Comparison of ENCODE assay signal across 1 cellular context in the genomic region with DNA sequence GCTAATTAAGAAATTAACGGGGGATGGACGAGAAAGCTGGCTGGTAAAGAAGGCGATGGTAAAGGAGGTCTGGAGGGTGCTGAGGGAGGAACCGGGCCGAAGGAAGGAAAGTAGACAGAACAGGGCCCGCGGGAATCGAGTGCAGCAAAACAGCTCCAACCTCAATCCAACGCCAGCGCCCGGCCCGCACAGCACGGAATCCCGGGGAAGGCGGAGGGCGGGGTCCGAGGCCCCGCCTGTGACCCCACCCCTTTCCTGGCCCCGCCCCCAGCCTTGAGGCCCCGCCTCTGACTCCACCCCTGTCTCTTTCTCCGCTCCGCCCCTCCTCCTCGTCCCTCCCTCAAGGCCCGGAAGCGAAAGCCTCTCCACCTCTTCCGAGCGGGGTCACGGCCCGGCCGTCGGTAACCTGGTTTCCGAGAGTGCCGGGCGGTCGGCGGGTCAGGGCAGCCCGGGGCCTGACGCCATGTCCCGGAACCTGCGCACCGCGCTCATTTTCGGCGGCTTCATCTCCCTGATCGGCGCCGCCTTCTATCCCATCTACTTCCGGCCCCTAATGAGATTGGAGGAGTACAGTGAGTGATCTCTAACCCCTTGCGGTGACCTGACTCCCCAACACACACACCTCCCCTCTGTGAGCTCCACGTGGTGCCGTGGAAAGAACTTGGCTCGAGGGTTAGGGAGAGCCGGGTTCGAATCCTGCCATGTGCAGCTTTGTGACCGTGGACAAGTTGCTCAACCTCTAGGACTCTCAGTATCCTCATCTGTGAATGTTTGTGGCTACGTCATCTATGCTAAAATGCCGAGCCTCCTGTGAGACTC.
TF ChIP-seq lines count a peak whose summit lies in the region.

A gene (plus strand): TSS at position 370 of the 819 bp plus-strand sequence. CDS start 94 bp downstream, at position 464.

TF ChIP-seq in GM12878, 131 proteins besides CTCF, POLR2A, EP300 and RAD21 (continued from another document and continues in another):
- TF ChIP-seq, protein P1, sequence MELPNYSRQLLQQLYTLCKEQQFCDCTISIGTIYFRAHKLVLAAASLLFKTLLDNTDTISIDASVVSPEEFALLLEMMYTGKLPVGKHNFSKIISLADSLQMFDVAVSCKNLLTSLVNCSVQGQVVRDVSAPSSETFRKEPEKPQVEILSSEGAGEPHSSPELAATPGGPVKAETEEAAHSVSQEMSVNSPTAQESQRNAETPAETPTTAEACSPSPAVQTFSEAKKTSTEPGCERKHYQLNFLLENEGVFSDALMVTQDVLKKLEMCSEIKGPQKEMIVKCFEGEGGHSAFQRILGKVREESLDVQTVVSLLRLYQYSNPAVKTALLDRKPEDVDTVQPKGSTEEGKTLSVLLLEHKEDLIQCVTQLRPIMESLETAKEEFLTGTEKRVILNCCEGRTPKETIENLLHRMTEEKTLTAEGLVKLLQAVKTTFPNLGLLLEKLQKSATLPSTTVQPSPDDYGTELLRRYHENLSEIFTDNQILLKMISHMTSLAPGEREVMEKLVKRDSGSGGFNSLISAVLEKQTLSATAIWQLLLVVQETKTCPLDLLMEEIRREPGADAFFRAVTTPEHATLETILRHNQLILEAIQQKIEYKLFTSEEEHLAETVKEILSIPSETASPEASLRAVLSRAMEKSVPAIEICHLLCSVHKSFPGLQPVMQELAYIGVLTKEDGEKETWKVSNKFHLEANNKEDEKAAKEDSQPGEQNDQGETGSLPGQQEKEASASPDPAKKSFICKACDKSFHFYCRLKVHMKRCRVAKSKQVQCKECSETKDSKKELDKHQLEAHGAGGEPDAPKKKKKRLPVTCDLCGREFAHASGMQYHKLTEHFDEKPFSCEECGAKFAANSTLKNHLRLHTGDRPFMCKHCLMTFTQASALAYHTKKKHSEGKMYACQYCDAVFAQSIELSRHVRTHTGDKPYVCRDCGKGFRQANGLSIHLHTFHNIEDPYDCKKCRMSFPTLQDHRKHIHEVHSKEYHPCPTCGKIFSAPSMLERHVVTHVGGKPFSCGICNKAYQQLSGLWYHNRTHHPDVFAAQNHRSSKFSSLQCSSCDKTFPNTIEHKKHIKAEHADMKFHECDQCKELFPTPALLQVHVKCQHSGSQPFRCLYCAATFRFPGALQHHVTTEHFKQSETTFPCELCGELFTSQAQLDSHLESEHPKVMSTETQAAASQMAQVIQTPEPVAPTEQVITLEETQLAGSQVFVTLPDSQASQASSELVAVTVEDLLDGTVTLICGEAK (IDR thresholded peaks at IDR 0.05; ENCODE audit: borderline replicate concordance) = peak; percentile 93
- peak; percentile 52 for TF ChIP-seq SIX5 (IDR thresholded peaks at IDR 0.05; ENCODE audit: low read depth, low read length, severe bottlenecking)
- peak; percentile 50 for TF ChIP-seq RELA (IDR thresholded peaks at IDR 0.05; ENCODE audit: borderline replicate concordance, partially characterized antibody)
- 0 out of 2 replicates have a peak, but pooled peaks have one; percentile 19 for TF ChIP-seq SREBF2 (IDR thresholded peaks at IDR 0.05; ENCODE audit: low read length)
- no peak for TF ChIP-seq SRF (IDR thresholded peaks at IDR 0.05; ENCODE audit: low read depth in 2 of 2, low read length in 2 of 2)
- TF ChIP-seq NR2C1 (IDR thresholded peaks at IDR 0.05) = peak; percentile 98
- no peak for TF ChIP-seq MTA3 (IDR thresholded peaks at IDR 0.05; ENCODE audit: borderline replicate concordance, low read length)
- TF ChIP-seq NFXL1 (IDR thresholded peaks at IDR 0.05; ENCODE audit: borderline replicate concordance) = no peak
- TF ChIP-seq TCF12 (IDR thresholded peaks at IDR 0.05; ENCODE audit: low read depth, low read length) = no peak
- TF ChIP-seq, protein P2, sequence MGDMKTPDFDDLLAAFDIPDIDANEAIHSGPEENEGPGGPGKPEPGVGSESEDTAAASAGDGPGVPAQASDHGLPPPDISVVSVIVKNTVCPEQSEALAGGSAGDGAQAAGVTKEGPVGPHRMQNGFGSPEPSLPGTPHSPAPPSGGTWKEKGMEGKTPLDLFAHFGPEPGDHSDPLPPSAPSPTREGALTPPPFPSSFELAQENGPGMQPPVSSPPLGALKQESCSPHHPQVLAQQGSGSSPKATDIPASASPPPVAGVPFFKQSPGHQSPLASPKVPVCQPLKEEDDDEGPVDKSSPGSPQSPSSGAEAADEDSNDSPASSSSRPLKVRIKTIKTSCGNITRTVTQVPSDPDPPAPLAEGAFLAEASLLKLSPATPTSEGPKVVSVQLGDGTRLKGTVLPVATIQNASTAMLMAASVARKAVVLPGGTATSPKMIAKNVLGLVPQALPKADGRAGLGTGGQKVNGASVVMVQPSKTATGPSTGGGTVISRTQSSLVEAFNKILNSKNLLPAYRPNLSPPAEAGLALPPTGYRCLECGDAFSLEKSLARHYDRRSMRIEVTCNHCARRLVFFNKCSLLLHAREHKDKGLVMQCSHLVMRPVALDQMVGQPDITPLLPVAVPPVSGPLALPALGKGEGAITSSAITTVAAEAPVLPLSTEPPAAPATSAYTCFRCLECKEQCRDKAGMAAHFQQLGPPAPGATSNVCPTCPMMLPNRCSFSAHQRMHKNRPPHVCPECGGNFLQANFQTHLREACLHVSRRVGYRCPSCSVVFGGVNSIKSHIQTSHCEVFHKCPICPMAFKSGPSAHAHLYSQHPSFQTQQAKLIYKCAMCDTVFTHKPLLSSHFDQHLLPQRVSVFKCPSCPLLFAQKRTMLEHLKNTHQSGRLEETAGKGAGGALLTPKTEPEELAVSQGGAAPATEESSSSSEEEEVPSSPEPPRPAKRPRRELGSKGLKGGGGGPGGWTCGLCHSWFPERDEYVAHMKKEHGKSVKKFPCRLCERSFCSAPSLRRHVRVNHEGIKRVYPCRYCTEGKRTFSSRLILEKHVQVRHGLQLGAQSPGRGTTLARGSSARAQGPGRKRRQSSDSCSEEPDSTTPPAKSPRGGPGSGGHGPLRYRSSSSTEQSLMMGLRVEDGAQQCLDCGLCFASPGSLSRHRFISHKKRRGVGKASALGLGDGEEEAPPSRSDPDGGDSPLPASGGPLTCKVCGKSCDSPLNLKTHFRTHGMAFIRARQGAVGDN (IDR thresholded peaks at IDR 0.05) = peak; percentile 83
- TF ChIP-seq NBN (IDR thresholded peaks at IDR 0.05) = peak; percentile 87
- TF ChIP-seq CEBPB (IDR thresholded peaks at IDR 0.05; ENCODE audit: borderline replicate concordance in 1 of 2, low read depth in 2 of 2, low read length in 2 of 2) = peak in 1 of 2 experiments; percentile 38; a peak in 1 of 4 replicates
- no peak; the same call in 1 of the 2 replicates for TF ChIP-seq SMAD5 (IDR thresholded peaks at IDR 0.05; ENCODE audit: low read depth)
- TF ChIP-seq ZNF217 (IDR thresholded peaks at IDR 0.05) = peak; percentile 69; the same call in 1 of the 2 replicates
- TF ChIP-seq SP1 (IDR thresholded peaks at IDR 0.05; ENCODE audit: low read depth, low read length) = peak; percentile 54
- no peak for TF ChIP-seq ZNF622 (IDR thresholded peaks at IDR 0.05)
- TF ChIP-seq, protein P3, sequence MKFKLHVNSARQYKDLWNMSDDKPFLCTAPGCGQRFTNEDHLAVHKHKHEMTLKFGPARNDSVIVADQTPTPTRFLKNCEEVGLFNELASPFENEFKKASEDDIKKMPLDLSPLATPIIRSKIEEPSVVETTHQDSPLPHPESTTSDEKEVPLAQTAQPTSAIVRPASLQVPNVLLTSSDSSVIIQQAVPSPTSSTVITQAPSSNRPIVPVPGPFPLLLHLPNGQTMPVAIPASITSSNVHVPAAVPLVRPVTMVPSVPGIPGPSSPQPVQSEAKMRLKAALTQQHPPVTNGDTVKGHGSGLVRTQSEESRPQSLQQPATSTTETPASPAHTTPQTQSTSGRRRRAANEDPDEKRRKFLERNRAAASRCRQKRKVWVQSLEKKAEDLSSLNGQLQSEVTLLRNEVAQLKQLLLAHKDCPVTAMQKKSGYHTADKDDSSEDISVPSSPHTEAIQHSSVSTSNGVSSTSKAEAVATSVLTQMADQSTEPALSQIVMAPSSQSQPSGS (IDR thresholded peaks at IDR 0.05; ENCODE audit: low read length) = no peak
- TF ChIP-seq RUNX3 (IDR thresholded peaks at IDR 0.05; ENCODE audit: low read length) = peak; percentile 67
- TF ChIP-seq, protein P4, sequence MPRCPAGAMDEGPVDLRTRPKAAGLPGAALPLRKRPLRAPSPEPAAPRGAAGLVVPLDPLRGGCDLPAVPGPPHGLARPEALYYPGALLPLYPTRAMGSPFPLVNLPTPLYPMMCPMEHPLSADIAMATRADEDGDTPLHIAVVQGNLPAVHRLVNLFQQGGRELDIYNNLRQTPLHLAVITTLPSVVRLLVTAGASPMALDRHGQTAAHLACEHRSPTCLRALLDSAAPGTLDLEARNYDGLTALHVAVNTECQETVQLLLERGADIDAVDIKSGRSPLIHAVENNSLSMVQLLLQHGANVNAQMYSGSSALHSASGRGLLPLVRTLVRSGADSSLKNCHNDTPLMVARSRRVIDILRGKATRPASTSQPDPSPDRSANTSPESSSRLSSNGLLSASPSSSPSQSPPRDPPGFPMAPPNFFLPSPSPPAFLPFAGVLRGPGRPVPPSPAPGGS (IDR thresholded peaks at IDR 0.05; ENCODE audit: borderline replicate concordance, insufficient read depth, low read depth, low read length, poor library complexity, severe bottlenecking) = no peak
- TF ChIP-seq MTA2 (IDR thresholded peaks at IDR 0.05; ENCODE audit: low read depth) = peak; percentile 82
- peak; percentile 39 to 67; a peak in 3 of 4 replicates for TF ChIP-seq BHLHE40 (IDR thresholded peaks at IDR 0.05; ENCODE audit: borderline replicate concordance in 1 of 2, low read depth in 2 of 2, low read length in 1 of 2)
- TF ChIP-seq ZZZ3 (IDR thresholded peaks at IDR 0.05; ENCODE audit: control insufficient read depth, insufficient read length, low read depth) = no peak
- TF ChIP-seq CBX5 (IDR thresholded peaks at IDR 0.05; ENCODE audit: low read depth) = peak; percentile 51; the same call in 1 of the 2 replicates
- TF ChIP-seq EZH2 (IDR thresholded peaks at IDR 0.05; ENCODE audit: borderline replicate concordance, control insufficient read depth, low read depth, low read length) = no peak
- no peak; the same call in 1 of the 2 replicates for TF ChIP-seq TCF7 (IDR thresholded peaks at IDR 0.05; ENCODE audit: borderline replicate concordance)
- TF ChIP-seq CHD2 (IDR thresholded peaks at IDR 0.05; ENCODE audit: borderline replicate concordance, low read depth, low read length) = peak; percentile 54; the same call in 1 of the 2 replicates
- TF ChIP-seq, protein P5, sequence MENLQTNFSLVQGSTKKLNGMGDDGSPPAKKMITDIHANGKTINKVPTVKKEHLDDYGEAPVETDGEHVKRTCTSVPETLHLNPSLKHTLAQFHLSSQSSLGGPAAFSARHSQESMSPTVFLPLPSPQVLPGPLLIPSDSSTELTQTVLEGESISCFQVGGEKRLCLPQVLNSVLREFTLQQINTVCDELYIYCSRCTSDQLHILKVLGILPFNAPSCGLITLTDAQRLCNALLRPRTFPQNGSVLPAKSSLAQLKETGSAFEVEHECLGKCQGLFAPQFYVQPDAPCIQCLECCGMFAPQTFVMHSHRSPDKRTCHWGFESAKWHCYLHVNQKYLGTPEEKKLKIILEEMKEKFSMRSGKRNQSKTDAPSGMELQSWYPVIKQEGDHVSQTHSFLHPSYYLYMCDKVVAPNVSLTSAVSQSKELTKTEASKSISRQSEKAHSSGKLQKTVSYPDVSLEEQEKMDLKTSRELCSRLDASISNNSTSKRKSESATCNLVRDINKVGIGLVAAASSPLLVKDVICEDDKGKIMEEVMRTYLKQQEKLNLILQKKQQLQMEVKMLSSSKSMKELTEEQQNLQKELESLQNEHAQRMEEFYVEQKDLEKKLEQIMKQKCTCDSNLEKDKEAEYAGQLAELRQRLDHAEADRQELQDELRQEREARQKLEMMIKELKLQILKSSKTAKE (IDR thresholded peaks at IDR 0.05; ENCODE audit: low read depth, poor library complexity, severe bottlenecking) = no peak
- TF ChIP-seq ESRRA (IDR thresholded peaks at IDR 0.05; ENCODE audit: low read length) = no peak
- TF ChIP-seq FOS (IDR thresholded peaks at IDR 0.05; ENCODE audit: borderline replicate concordance, extremely low read depth, insufficient read length) = no peak
- no peak for TF ChIP-seq RCOR1 (conservative IDR thresholded peaks at IDR 0.05; ENCODE audit: low read depth, low read length)
- no peak for TF ChIP-seq STAT3 (IDR thresholded peaks at IDR 0.05; ENCODE audit: low read depth, low read length)
- no peak for TF ChIP-seq HDAC6 (IDR thresholded peaks at IDR 0.05; ENCODE audit: unreplicated experiment)
- TF ChIP-seq TCF3 (IDR thresholded peaks at IDR 0.05; ENCODE audit: borderline replicate concordance, insufficient read depth, low read depth, low read length) = no peak
- no peak for TF ChIP-seq YBX1 (IDR thresholded peaks at IDR 0.05)
- TF ChIP-seq IRF4 (IDR thresholded peaks at IDR 0.05; ENCODE audit: low read depth, low read length) = no peak; the same call in 1 of the 2 replicates
- TF ChIP-seq, protein P6, sequence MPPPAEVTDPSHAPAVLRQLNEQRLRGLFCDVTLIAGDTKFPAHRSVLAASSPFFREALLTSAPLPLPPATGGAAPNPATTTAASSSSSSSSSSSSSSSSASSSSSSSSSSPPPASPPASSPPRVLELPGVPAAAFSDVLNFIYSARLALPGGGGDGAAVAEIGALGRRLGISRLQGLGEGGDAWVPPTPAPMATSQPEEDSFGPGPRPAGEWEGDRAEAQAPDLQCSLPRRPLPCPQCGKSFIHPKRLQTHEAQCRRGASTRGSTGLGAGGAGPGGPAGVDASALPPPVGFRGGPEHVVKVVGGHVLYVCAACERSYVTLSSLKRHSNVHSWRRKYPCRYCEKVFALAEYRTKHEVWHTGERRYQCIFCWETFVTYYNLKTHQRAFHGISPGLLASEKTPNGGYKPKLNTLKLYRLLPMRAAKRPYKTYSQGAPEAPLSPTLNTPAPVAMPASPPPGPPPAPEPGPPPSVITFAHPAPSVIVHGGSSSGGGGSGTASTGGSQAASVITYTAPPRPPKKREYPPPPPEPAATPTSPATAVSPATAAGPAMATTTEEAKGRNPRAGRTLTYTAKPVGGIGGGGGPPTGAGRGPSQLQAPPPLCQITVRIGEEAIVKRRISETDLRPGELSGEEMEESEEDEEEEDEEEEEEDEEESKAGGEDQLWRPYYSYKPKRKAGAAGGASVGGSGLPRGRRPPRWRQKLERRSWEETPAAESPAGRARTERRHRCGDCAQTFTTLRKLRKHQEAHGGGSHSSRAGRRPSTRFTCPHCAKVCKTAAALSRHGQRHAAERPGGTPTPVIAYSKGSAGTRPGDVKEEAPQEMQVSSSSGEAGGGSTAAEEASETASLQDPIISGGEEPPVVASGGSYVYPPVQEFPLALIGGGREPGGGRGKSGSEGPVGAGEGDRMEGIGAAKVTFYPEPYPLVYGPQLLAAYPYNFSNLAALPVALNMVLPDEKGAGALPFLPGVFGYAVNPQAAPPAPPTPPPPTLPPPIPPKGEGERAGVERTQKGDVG (CRISPR knock-in tag; IDR thresholded peaks at IDR 0.05) = no peak
- no peak for TF ChIP-seq ZSCAN29 (IDR thresholded peaks at IDR 0.05)
- TF ChIP-seq JUND (IDR thresholded peaks at IDR 0.05; ENCODE audit: low read depth, low read length) = no peak
- TF ChIP-seq, protein P7, sequence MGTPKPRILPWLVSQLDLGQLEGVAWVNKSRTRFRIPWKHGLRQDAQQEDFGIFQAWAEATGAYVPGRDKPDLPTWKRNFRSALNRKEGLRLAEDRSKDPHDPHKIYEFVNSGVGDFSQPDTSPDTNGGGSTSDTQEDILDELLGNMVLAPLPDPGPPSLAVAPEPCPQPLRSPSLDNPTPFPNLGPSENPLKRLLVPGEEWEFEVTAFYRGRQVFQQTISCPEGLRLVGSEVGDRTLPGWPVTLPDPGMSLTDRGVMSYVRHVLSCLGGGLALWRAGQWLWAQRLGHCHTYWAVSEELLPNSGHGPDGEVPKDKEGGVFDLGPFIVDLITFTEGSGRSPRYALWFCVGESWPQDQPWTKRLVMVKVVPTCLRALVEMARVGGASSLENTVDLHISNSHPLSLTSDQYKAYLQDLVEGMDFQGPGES (IDR thresholded peaks at IDR 0.05) = no peak
- TF ChIP-seq CBFB (IDR thresholded peaks at IDR 0.05; ENCODE audit: low read depth) = peak; percentile 76
- TF ChIP-seq NFIC (IDR thresholded peaks at IDR 0.05; ENCODE audit: low read depth, low read length) = no peak
- TF ChIP-seq RFX5 (IDR thresholded peaks at IDR 0.05; ENCODE audit: low read depth, low read length) = no peak
